12 cellular contexts compared by ENCODE assay signal in the genomic region with DNA sequence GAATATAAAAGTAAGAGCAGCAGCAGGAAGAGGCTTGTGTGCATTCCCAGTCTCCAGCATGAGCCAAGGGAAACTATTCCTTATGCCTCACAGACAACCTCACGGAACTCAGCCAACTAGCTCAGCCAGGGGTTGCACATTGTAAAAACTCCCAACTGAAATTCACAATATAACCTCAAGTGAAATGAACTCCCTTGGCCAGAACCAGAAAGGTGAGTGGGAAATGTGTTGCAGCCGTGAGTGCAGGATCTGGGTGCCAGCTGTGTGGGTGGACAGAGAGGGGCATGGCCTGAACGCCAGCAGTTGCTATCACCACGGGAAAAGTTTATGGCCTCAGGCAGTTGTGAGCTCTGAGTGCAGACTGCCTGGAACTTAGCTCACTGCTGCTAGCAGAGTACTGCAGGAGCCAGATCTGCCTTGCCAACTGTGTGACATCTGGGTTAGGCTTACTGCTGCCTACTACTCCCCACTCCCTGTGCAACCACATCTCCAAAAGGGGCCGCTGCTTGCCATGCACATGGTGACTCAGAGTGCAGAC. TPM values are rescaled to one million over a fixed set of nuclear protein-coding genes. Genes with fewer than 3 reads are reported as not detected.
DNase-seq lines count a peak whose midpoint lies in the region; ATAC-seq and TF ChIP-seq lines count a peak whose summit lies in the region.
"Had no signal": no experiment of that assay in that cellular context is flagged by ENCODE, and none has a peak within 500 bp of the region (broad histone marks: within the 10 kb centered on the region; RNA-seq: fewer than 3 reads in every experiment).

No MANE protein-coding gene starts in this region.

- H2AFZ ChIP-seq in GM23248, result peak overlapping the region; percentile 61

- H3K9me3 Mint-ChIP-seq in activated T-cell treated with anti-CD3 and anti-CD28 coated beads, Interleukin-2, amount 50 U/mL, for 72 hours, result peaks cover 0 to 2% of the 10 kb centered on the region in 2 donors
- peaks cover 21% of the 10 kb centered on the region for H3K9me3 Mint-ChIP-seq in progenitor cell of endocrine pancreas (ENCODE audit: low read depth)
- H3K9me3 Mint-ChIP-seq: natural killer cell treated with Interleukin-12 subunit alpha and Interleukin-12 subunit beta and Interleukin-15 and Interleukin-18, amount 100 ng/mL, for 72 hours had no signal

- no peak overlapping the region for H3K27ac Mint-ChIP-seq in activated T-cell treated with anti-CD3 and anti-CD28 coated beads, Interleukin-2, amount 50 U/mL, for 72 hours
- H3K27ac Mint-ChIP-seq in progenitor cell of endocrine pancreas, result no peak overlapping the region
- H3K27ac Mint-ChIP-seq: natural killer cell treated with Interleukin-12 subunit alpha and Interleukin-12 subunit beta and Interleukin-15 and Interleukin-18, amount 100 ng/mL, for 72 hours had no signal

- H3K27me3 ChIP-seq in GM23248 (replicated peaks; ENCODE audit: insufficient read depth), result no peaks in the 10 kb centered on the region
- no peaks in the 10 kb centered on the region for H3K27me3 ChIP-seq in left ventricle myocardium inferior (ENCODE audit: low read depth)
- no peaks in the 10 kb centered on the region for H3K27me3 ChIP-seq in sigmoid colon

- H3K36me3 Mint-ChIP-seq in activated T-cell treated with anti-CD3 and anti-CD28 coated beads, Interleukin-2, amount 50 U/mL, for 72 hours (ENCODE audit: insufficient read depth in 2 of 2), result peaks cover 0 to 2% of the 10 kb centered on the region in 2 donors
- peaks cover 2% of the 10 kb centered on the region for H3K36me3 Mint-ChIP-seq in progenitor cell of endocrine pancreas (ENCODE audit: insufficient read depth)

- TF ChIP-seq EP300 in sigmoid colon (IDR thresholded peaks at IDR 0.05), result no peak

- ATAC-seq in HG03460 (IDR thresholded peaks at IDR 0.05; ENCODE audit: unreplicated experiment), result no peak
- no peak for ATAC-seq in GM19395 (IDR thresholded peaks at IDR 0.05; ENCODE audit: unreplicated experiment)
- ATAC-seq in activated T-cell treated with anti-CD3 and anti-CD28 coated beads, Interleukin-2, amount 50 U/mL, for 72 hours (replicated peaks in 1 of 2), result no peak

- no peaks in the 10 kb centered on the region for H3K9me3 ChIP-seq in GM23248 (ENCODE audit: low read depth)
- H3K9me3 ChIP-seq in left ventricle myocardium inferior (replicated peaks), result peaks cover 12% of the 10 kb centered on the region
- no peaks in the 10 kb centered on the region for H3K9me3 ChIP-seq in sigmoid colon

- in situ Hi-C loops in GM23248 (cut with MboI), result no loop called here

- no peaks in the 10 kb centered on the region for H3K79me2 ChIP-seq in GM23248 (ENCODE audit: insufficient read depth)

- no peak for TF ChIP-seq POLR2A in sigmoid colon (IDR thresholded peaks at IDR 0.05)

- intact Hi-C loops in left ventricle myocardium inferior (cut with micrococcal nuclease), result no loop called here
- intact Hi-C loops in sigmoid colon (cut with DNase I), result no loop called here

- peaks cover 8% of the 10 kb centered on the region for H3K27me3 Mint-ChIP-seq in activated T-cell treated with anti-CD3 and anti-CD28 coated beads, Interleukin-2, amount 50 U/mL, for 72 hours (ENCODE audit: low read depth)
- H3K27me3 Mint-ChIP-seq in progenitor cell of endocrine pancreas, result no peaks in the 10 kb centered on the region

- peaks cover 19% of the 10 kb centered on the region for H3F3A ChIP-seq in GM23248 (ENCODE audit: insufficient read depth)

- peak overlapping the region; percentile 75 for H3K27ac ChIP-seq in GM23248
- peak overlapping the region; percentile 44 for H3K27ac ChIP-seq in left ventricle myocardium inferior (replicated peaks)
- peak overlapping the region; percentile 59 to 77 (median 62) for H3K27ac ChIP-seq in sigmoid colon

- H3K4me1 ChIP-seq in GM23248 (ENCODE audit: insufficient read depth) (peaks cover 15% of the 10 kb centered on the region), left ventricle myocardium inferior (peaks cover 28% of the 10 kb centered on the region), sigmoid colon (peaks cover 0 to 36% (median 23%) of the 10 kb centered on the region in 4 donors)

- peak overlapping the region; percentile 61 for H3K4me3 ChIP-seq in GM23248
- H3K4me3 ChIP-seq in left ventricle myocardium inferior, result no peak overlapping the region
- H3K4me3 ChIP-seq in sigmoid colon, result peak overlapping the region in 2 of 4 donors; percentile 6 to 8

- peak overlapping the region; percentile 50; the same call in 1 of the 2 replicates for H3K9ac ChIP-seq in GM23248

- no peak for TF ChIP-seq CTCF in left ventricle myocardium inferior (IDR thresholded peaks at IDR 0.05; ENCODE audit: borderline replicate concordance)
- TF ChIP-seq CTCF in sigmoid colon (IDR thresholded peaks at IDR 0.05), result no peak
- TF ChIP-seq CTCF in progenitor cell of endocrine pancreas (IDR thresholded peaks at IDR 0.05; ENCODE audit: unreplicated experiment), result no peak

- H3K4me2 ChIP-seq in GM23248 (ENCODE audit: unreplicated experiment), result peak overlapping the region; percentile 74

- H3K9me2 ChIP-seq in GM23248 (ENCODE audit: insufficient read depth), result no peaks in the 10 kb centered on the region

- 1% methylated on average over 5 of the region's 5 CpGs for WGBS in GM23248 (ENCODE audit: low coverage in 1 of 2, low lambda C conversion rate in 2 of 2, missing lambda C conversion rate in 2 of 2), 2 experiments
- WGBS in sigmoid colon, 2 donors, result 47 to 69% methylated on average over 5 of the region's 5 CpGs

- DNase-seq in GM23248, result peak; percentile 88
- peak; percentile 53 for DNase-seq in astrocyte of the hippocampus (ENCODE audit: low read depth, low spot score)
- DNase-seq in left ventricle myocardium inferior, result no peak
- DNase-seq in sigmoid colon, result peak; percentile 74
- no peak for DNase-seq in activated T-cell treated with anti-CD3 and anti-CD28 coated beads, Interleukin-2, amount 50 U/mL, for 72 hours
- DNase-seq in progenitor cell of endocrine pancreas (ENCODE audit: low spot score, unreplicated experiment), result no peak
- DNase-seq: DND-41, NCI-H2107, SW 1271 had no signal

- H3K36me3 ChIP-seq in GM23248 (ENCODE audit: low read depth) (no peaks in the 10 kb centered on the region), left ventricle myocardium inferior (no peaks in the 10 kb centered on the region), sigmoid colon (no peaks in the 10 kb centered on the region)

- no peaks in the 10 kb centered on the region for H3K4me1 Mint-ChIP-seq in activated T-cell treated with anti-CD3 and anti-CD28 coated beads, Interleukin-2, amount 50 U/mL, for 72 hours (ENCODE audit: low read depth)
- no peaks in the 10 kb centered on the region for H3K4me1 Mint-ChIP-seq in progenitor cell of endocrine pancreas (ENCODE audit: low read depth)

- no peak overlapping the region for H3K4me3 Mint-ChIP-seq in activated T-cell treated with anti-CD3 and anti-CD28 coated beads, Interleukin-2, amount 50 U/mL, for 72 hours
- H3K4me3 Mint-ChIP-seq in progenitor cell of endocrine pancreas (ENCODE audit: low read depth), result no peak overlapping the region
- H3K4me3 Mint-ChIP-seq: natural killer cell treated with Interleukin-12 subunit alpha and Interleukin-12 subunit beta and Interleukin-15 and Interleukin-18, amount 100 ng/mL, for 72 hours had no signal

- H4K20me1 ChIP-seq in GM23248 (ENCODE audit: insufficient read depth), result no peaks in the 10 kb centered on the region

RNA-seq across cellular contexts. Expression of a gene that starts 2.3 kb away (rescaled TPM):
- not detected in 2 replicates for total RNA-seq in GM23248 (2014; rRNA removed; shearing (Covaris generic))
- polyA plus RNA-seq in GM23248 (2016; fragmentation: Nextera tagmentation; extraction: Ambion mirVana) (not detected in 2 replicates), sigmoid colon (1 to 10 TPM in 1 of 3 donors, not detected in 2; 2.0 TPM)
- total RNA-seq in left ventricle myocardium inferior (2.4 TPM), sigmoid colon (1 to 10 TPM; 1.1 to 4.8 (median 2.3) TPM), progenitor cell of endocrine pancreas (not detected in 2 replicates)
- not detected for total RNA-seq in activated T-cell treated with anti-CD3 and anti-CD28 coated beads, Interleukin-2, amount 50 U/mL, for 72 hours
- total RNA-seq: natural killer cell treated with Interleukin-12 subunit alpha and Interleukin-12 subunit beta and Interleukin-15 and Interleukin-18, amount 100 ng/mL, for 72 hours had no signal

RNA-seq across cellular contexts. Expression of a gene that starts 28.9 kb away (rescaled TPM):
- not detected in 2 replicates for total RNA-seq in GM23248 (2014; rRNA removed; shearing (Covaris generic))
- polyA plus RNA-seq in GM23248 (2016; fragmentation: Nextera tagmentation; extraction: Ambion mirVana) (not detected in 2 replicates), sigmoid colon (10 to 100 TPM in 1 of 3 donors, 1 to 10 TPM in 2; 1.8 to 10.2 (median 9.8) TPM)
- total RNA-seq in left ventricle myocardium inferior (1.3 TPM), sigmoid colon (10 to 100 TPM in 1 of 4 donors, 1 to 10 TPM in 3; 6.1 to 11.1 (median 8.8) TPM), progenitor cell of endocrine pancreas (not detected in 2 replicates)
- not detected for total RNA-seq in activated T-cell treated with anti-CD3 and anti-CD28 coated beads, Interleukin-2, amount 50 U/mL, for 72 hours
- total RNA-seq: natural killer cell treated with Interleukin-12 subunit alpha and Interleukin-12 subunit beta and Interleukin-15 and Interleukin-18, amount 100 ng/mL, for 72 hours had no signal

Comparison
In these comparisons a context has a peak if more than half of its experiments do, and no peak if none do; other contexts are left out.
1. DNase-seq: peak in GM23248 (single experiment), astrocyte of the hippocampus (single experiment) and sigmoid colon (single experiment); none in left ventricle myocardium inferior (single experiment), activated T-cell treated with anti-CD3 and anti-CD28 coated beads, Interleukin-2, amount 50 U/mL, for 72 hours (0 of 2) and progenitor cell of endocrine pancreas (single experiment).
2. Peak in every context shown above with its lines, with median percentiles within 50 percentile points of each other: H3K27ac ChIP-seq.